ENCODE assay signal across 18 cellular contexts in genomic region chr18:46224181-46224775, GRCh38.
A peak's percentile ranks its signal among the peaks of the same experiment; 100 is the strongest.
DNase-seq lines count a peak whose midpoint lies in the region; ATAC-seq and TF ChIP-seq lines count a peak whose summit lies in the region.
"Had no signal": no experiment of that assay in that cellular context is flagged by ENCODE, and none has a peak within 500 bp of the region (broad histone marks: within the 10 kb centered on the region; RNA-seq: fewer than 3 reads in every experiment).

No MANE protein-coding gene starts in this region.

- POLR2A ChIA-PET in activated CD4-positive, alpha-beta memory T cell treated with anti-CD3 and anti-CD28 coated beads, Interleukin-2, amount 10 ng/mL, durations not matched to agents 7 days and 5 days (lab: Charles Lee): interaction anchor here (1.0 to 2.7 kb wide), 3 partner anchors 13 to 51 kb away, joined by 3 to 10 read pairs (median 7); a partner anchor contains a TSS

- ATAC-seq in HG03439 (IDR thresholded peaks at IDR 0.05; ENCODE audit: unreplicated experiment): no peak

- no peak for TF ChIP-seq CTCF in AG10803 (conservative IDR thresholded peaks at IDR 0.05; ENCODE audit: low read length)

- no peak overlapping the region for H4K5ac ChIP-seq in mesendoderm (ENCODE audit: low read length)

- no peak overlapping the region for H3K27ac ChIP-seq in mesendoderm (ENCODE audit: low read depth, low read length)
- H3K27ac ChIP-seq: cardiac muscle cell, psoas muscle had no signal

- no peak overlapping the region for H3K4ac ChIP-seq in mesendoderm (ENCODE audit: low read depth, low read length)

- H3K4me3 Mint-ChIP-seq in activated CD4-positive, alpha-beta memory T cell treated with anti-CD3 and anti-CD28 coated beads, Interleukin-2, amount 10 ng/mL, durations not matched to agents 7 days and 5 days: no peak overlapping the region

- H3K79me1 ChIP-seq in mesendoderm (ENCODE audit: low read length): peaks cover 5% of the 10 kb centered on the region

- peaks cover 22% of the 10 kb centered on the region for H3K36me3 Mint-ChIP-seq in activated CD4-positive, alpha-beta memory T cell treated with anti-CD3 and anti-CD28 coated beads, Interleukin-2, amount 10 ng/mL, durations not matched to agents 7 days and 5 days (ENCODE audit: low read depth)

- no peak overlapping the region for H3K4me2 ChIP-seq in mesendoderm (ENCODE audit: low read length)

- peaks cover 60% of the 10 kb centered on the region for H3K4me1 Mint-ChIP-seq in activated CD4-positive, alpha-beta memory T cell treated with anti-CD3 and anti-CD28 coated beads, Interleukin-2, amount 10 ng/mL, durations not matched to agents 7 days and 5 days

- no peak overlapping the region for H2BK15ac ChIP-seq in mesendoderm (replicated peaks; ENCODE audit: low read depth)

- H3K9me3 Mint-ChIP-seq in activated CD4-positive, alpha-beta memory T cell treated with anti-CD3 and anti-CD28 coated beads, Interleukin-2, amount 10 ng/mL, durations not matched to agents 7 days and 5 days: no peaks in the 10 kb centered on the region

- no CpG with 5 or more reads among the region's 2 CpGs for WGBS in mesendoderm (ENCODE audit: extremely low coverage, insufficient coverage, low lambda C conversion rate)

- peak overlapping the region; percentile 36 for H3K27ac Mint-ChIP-seq in activated CD4-positive, alpha-beta memory T cell treated with anti-CD3 and anti-CD28 coated beads, Interleukin-2, amount 10 ng/mL, durations not matched to agents 7 days and 5 days

- no peaks in the 10 kb centered on the region for H3K27me3 Mint-ChIP-seq in activated CD4-positive, alpha-beta memory T cell treated with anti-CD3 and anti-CD28 coated beads, Interleukin-2, amount 10 ng/mL, durations not matched to agents 7 days and 5 days

- no peak overlapping the region for H3K4me3 ChIP-seq in AG10803 (ENCODE audit: low read length)
- no peak overlapping the region for H3K4me3 ChIP-seq in mesendoderm (ENCODE audit: low read length)
- H3K4me3 ChIP-seq: cardiac muscle cell, psoas muscle had no signal

- H3K23ac ChIP-seq in mesendoderm (ENCODE audit: low read length): no peak overlapping the region

- H2BK5ac ChIP-seq in mesendoderm (ENCODE audit: low read length): no peak overlapping the region

- DNase-seq in AG10803 (ENCODE audit: low read depth) (peak; percentile 36), ELR (ENCODE audit: low read depth) (peak; percentile 15), iris pigment epithelial cell (ENCODE audit: low read depth) (peak; percentile 15), mesendoderm (no peak), NCI-H2171 (lab: John Stamatoyannopoulos, UW) (no peak), NCI-H526 (lab: John Stamatoyannopoulos, UW) (no peak)
- DNase-seq in activated CD4-positive, alpha-beta memory T cell treated with anti-CD3 and anti-CD28 coated beads, Interleukin-2, amount 10 ng/mL, durations not matched to agents 7 days and 5 days: no peak
- DNase-seq: activated CD4-positive, alpha-beta T cell treated with anti-CD3 and anti-CD28 coated beads, Interleukin-2, amount 50 U/mL, for 4 hours; activated gamma-delta T cell; effector CD4-positive, alpha-beta T cell; hypothalamus; KBM-7; NCI-H1105; psoas muscle; stimulated activated CD4-positive, alpha-beta T cell treated with anti-CD3 and anti-CD28 coated beads, Interleukin-12 subunit alpha, Interleukin-12 subunit beta, amount 100 ng/mL, for 4 hours; T1000 had no signal

- H2AK5ac ChIP-seq in mesendoderm (ENCODE audit: low read length): no peak overlapping the region

- no peaks in the 10 kb centered on the region for H3K79me2 ChIP-seq in mesendoderm (ENCODE audit: control insufficient read depth, insufficient read depth, low read length)

- no peaks in the 10 kb centered on the region for H3K36me3 ChIP-seq in mesendoderm (ENCODE audit: control insufficient read depth, insufficient read depth, low read length)
- H3K36me3 ChIP-seq: cardiac muscle cell had no signal

- H3K9ac ChIP-seq in mesendoderm (ENCODE audit: low read length): no peak overlapping the region

- no peak overlapping the region for H3K56ac ChIP-seq in mesendoderm (ENCODE audit: low read length)

- CTCF ChIA-PET in activated CD4-positive, alpha-beta memory T cell treated with anti-CD3 and anti-CD28 coated beads, Interleukin-2, amount 10 ng/mL, durations not matched to agents 7 days and 5 days (lab: Charles Lee): interaction anchor here (0.6 to 1.4 kb wide), 3 partner anchors 12 to 51 kb away, joined by 3 to 8 read pairs (median 3); a partner anchor contains a TSS

- H4K8ac ChIP-seq in mesendoderm (ENCODE audit: low read depth, low read length): no peak overlapping the region

- no peaks in the 10 kb centered on the region for H3K27me3 ChIP-seq in mesendoderm (ENCODE audit: insufficient read depth, low read length, poor library complexity)
- H3K27me3 ChIP-seq: cardiac muscle cell had no signal

- no peak overlapping the region for H2BK120ac ChIP-seq in mesendoderm (ENCODE audit: low read depth, low read length)

- no peak overlapping the region for H3K18ac ChIP-seq in mesendoderm (ENCODE audit: low read length)

- H3K4me1 ChIP-seq in mesendoderm (ENCODE audit: control insufficient read depth, low read depth, low read length): peaks cover 2% of the 10 kb centered on the region

Comparison
In these comparisons a context has a peak if more than half of its experiments do, and no peak if none do; other contexts are left out.
1. DNase-seq: peak in AG10803 (single experiment), ELR (single experiment) and iris pigment epithelial cell (single experiment); none in activated CD4-positive, alpha-beta memory T cell treated with anti-CD3 and anti-CD28 coated beads, Interleukin-2, amount 10 ng/mL, durations not matched to agents 7 days and 5 days (single experiment), mesendoderm (single experiment), NCI-H2171 (single experiment) and NCI-H526 (0 of 2).